1 cellular context compared by ENCODE assay signal in the genomic region with DNA sequence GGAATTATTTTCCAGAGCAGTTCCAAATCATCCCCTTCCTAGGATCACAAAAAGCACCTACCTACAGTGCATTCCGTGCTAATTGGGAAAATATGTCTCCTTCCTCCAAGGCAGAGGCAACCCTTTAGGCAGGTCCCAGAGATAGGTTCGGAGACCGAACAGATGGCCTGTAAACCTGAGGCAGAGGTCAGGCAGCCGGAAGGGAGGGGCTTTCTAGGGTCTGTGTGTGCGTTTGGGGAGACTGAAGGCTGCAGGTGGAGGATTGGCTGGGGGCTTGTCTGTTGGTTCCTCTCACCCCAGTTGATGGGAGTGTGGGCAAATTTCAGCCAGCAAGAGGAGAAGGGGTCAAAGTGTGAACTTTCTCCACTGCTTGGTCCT.
TF ChIP-seq lines count a peak whose summit lies in the region.

No MANE protein-coding gene starts in this region.

TF ChIP-seq in WTC11, 78 proteins besides CTCF, POLR2A, EP300 and RAD21 (continued from another document):
- TF ChIP-seq, protein P1, sequence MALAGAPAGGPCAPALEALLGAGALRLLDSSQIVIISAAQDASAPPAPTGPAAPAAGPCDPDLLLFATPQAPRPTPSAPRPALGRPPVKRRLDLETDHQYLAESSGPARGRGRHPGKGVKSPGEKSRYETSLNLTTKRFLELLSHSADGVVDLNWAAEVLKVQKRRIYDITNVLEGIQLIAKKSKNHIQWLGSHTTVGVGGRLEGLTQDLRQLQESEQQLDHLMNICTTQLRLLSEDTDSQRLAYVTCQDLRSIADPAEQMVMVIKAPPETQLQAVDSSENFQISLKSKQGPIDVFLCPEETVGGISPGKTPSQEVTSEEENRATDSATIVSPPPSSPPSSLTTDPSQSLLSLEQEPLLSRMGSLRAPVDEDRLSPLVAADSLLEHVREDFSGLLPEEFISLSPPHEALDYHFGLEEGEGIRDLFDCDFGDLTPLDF (CRISPR knock-in tag; IDR thresholded peaks at IDR 0.05), result no peak
- TF ChIP-seq, protein P2, sequence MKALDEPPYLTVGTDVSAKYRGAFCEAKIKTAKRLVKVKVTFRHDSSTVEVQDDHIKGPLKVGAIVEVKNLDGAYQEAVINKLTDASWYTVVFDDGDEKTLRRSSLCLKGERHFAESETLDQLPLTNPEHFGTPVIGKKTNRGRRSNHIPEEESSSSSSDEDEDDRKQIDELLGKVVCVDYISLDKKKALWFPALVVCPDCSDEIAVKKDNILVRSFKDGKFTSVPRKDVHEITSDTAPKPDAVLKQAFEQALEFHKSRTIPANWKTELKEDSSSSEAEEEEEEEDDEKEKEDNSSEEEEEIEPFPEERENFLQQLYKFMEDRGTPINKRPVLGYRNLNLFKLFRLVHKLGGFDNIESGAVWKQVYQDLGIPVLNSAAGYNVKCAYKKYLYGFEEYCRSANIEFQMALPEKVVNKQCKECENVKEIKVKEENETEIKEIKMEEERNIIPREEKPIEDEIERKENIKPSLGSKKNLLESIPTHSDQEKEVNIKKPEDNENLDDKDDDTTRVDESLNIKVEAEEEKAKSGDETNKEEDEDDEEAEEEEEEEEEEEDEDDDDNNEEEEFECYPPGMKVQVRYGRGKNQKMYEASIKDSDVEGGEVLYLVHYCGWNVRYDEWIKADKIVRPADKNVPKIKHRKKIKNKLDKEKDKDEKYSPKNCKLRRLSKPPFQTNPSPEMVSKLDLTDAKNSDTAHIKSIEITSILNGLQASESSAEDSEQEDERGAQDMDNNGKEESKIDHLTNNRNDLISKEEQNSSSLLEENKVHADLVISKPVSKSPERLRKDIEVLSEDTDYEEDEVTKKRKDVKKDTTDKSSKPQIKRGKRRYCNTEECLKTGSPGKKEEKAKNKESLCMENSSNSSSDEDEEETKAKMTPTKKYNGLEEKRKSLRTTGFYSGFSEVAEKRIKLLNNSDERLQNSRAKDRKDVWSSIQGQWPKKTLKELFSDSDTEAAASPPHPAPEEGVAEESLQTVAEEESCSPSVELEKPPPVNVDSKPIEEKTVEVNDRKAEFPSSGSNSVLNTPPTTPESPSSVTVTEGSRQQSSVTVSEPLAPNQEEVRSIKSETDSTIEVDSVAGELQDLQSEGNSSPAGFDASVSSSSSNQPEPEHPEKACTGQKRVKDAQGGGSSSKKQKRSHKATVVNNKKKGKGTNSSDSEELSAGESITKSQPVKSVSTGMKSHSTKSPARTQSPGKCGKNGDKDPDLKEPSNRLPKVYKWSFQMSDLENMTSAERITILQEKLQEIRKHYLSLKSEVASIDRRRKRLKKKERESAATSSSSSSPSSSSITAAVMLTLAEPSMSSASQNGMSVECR (CRISPR knock-in tag; IDR thresholded peaks at IDR 0.05; ENCODE audit: borderline replicate concordance), result no peak
- TF ChIP-seq SMAD4 (CRISPR knock-in tag; IDR thresholded peaks at IDR 0.05), result no peak
